Comparison of ENCODE assay signal across 14 cellular contexts in the genomic region with DNA sequence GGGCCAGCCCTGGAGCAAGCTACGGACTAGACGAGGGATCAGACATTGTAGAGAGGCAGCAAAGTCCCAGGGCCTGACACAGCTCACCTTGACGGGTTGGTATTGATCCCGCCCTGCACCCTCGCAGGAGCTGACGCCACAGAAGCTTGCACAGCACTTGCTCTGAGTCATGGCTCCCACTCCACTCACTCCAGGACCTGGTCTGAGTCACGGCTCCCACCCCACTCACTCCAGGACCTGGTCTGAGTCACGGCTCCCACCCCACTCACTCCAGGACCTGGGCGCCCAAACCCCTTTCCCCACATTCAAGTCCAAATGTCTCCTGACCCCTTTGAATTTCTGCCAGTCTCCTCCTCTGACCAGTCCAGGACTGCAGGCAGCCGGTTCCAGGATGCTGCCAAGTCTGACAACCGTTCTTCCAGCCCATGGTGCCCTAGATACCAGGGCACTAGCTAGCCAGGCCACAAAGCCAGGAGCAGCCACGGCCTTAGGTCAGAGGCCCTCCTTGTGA. TPM values are rescaled to one million over a fixed set of nuclear protein-coding genes. Genes with fewer than 3 reads are reported as not detected.
DNase-seq lines count a peak whose midpoint lies in the region; ATAC-seq and TF ChIP-seq lines count a peak whose summit lies in the region.
"Had no signal": no experiment of that assay in that cellular context is flagged by ENCODE, and none has a peak within 500 bp of the region (broad histone marks: within the 10 kb centered on the region; RNA-seq: fewer than 3 reads in every experiment).

No MANE protein-coding gene starts in this region.

- no peak for ATAC-seq in HG03196 (IDR thresholded peaks at IDR 0.05; ENCODE audit: unreplicated experiment)

- peak; percentile 47 for DNase-seq in stimulated activated CD4-positive, alpha-beta T cell treated with anti-CD3 and anti-CD28 coated beads, Interleukin-1b, Interleukin-23, amount 100 ng/mL, for 48 hours
- no peak for DNase-seq in stimulated activated CD4-positive, alpha-beta T cell treated with anti-CD3 and anti-CD28 coated beads, Interleukin-4, amount 100 ng/mL, for 4 hours
- peak; percentile 44 for DNase-seq in T1000 (lab: John Stamatoyannopoulos, UW)
- peak; percentile 59 to 95 (median 78) for DNase-seq in head of caudate nucleus
- peak; percentile 43 for DNase-seq in stromal cell of bone marrow (ENCODE audit: low read depth)
- no peak for DNase-seq in chondrocyte (ENCODE audit: low spot score)
- DNase-seq in erythroblast (lab: John Stamatoyannopoulos, UW): no peak
- DNase-seq: activated CD4-positive, CD25-positive, alpha-beta regulatory T cell treated with anti-CD3 and anti-CD28 coated beads, Interleukin-2, amount 50 U/mL, for 72 hours; H7; MM.1S; NCI-H446 treated with DMSO at 0.1 percent for 48 hours; SJCRH30 had no signal

- no peak overlapping the region for H3K4me3 Mint-ChIP-seq in chondrocyte (ENCODE audit: unreplicated experiment)
- H3K4me3 Mint-ChIP-seq: neural crest cell had no signal

- no peaks in the 10 kb centered on the region for H3K9me3 Mint-ChIP-seq in chondrocyte (ENCODE audit: low read depth)
- H3K9me3 Mint-ChIP-seq: neural crest cell had no signal

- H3K27ac Mint-ChIP-seq in chondrocyte (ENCODE audit: unreplicated experiment): no peak overlapping the region

- TF ChIP-seq POLR2A in erythroblast (IDR thresholded peaks at IDR 0.05; ENCODE audit: low read length): no peak

- H3K4me1 Mint-ChIP-seq in chondrocyte (ENCODE audit: low read depth): peaks cover 20% of the 10 kb centered on the region
- H3K4me1 Mint-ChIP-seq: neural crest cell had no signal

- intact Hi-C loops in head of caudate nucleus (cut with DNase I): no loop called here

- no peak for TF ChIP-seq CTCF in chondrocyte (IDR thresholded peaks at IDR 0.05)

- no peaks in the 10 kb centered on the region for H3K36me3 Mint-ChIP-seq in chondrocyte (ENCODE audit: low read depth)

- H3K27me3 Mint-ChIP-seq in chondrocyte (ENCODE audit: low read depth): peaks cover 14% of the 10 kb centered on the region

RNA-seq across cellular contexts. Expression of a gene that starts 6.0 kb away (rescaled TPM):
- total RNA-seq in chondrocyte: not detected in 3 replicates
- total RNA-seq: neural crest cell, SJCRH30 had no signal

RNA-seq across cellular contexts. Expression of a gene that starts 25.8 kb away (rescaled TPM):
- 2.5 to 3.5 TPM (median 2.5 TPM) in 3 replicates for total RNA-seq in chondrocyte

RNA-seq across cellular contexts. Expression of a gene that starts 35.5 kb away (rescaled TPM):
- 0.68 to 3.3 TPM (median 2.9 TPM) in 3 replicates for total RNA-seq in chondrocyte
- total RNA-seq: SJCRH30 had no signal

RNA-seq across cellular contexts. Expression of a gene that starts 57.4 kb away (rescaled TPM):
- total RNA-seq in chondrocyte: 31.1 to 42.7 TPM (median 34.2 TPM) in 3 replicates

Comparison
In these comparisons a context has a peak if more than half of its experiments do, and no peak if none do; other contexts are left out.
1. DNase-seq: peak in stimulated activated CD4-positive, alpha-beta T cell treated with anti-CD3 and anti-CD28 coated beads, Interleukin-1b, Interleukin-23, amount 100 ng/mL, for 48 hours (single experiment), T1000 (single experiment), head of caudate nucleus (42 of 42) and stromal cell of bone marrow (single experiment); none in stimulated activated CD4-positive, alpha-beta T cell treated with anti-CD3 and anti-CD28 coated beads, Interleukin-4, amount 100 ng/mL, for 4 hours (0 of 2), chondrocyte (single experiment) and erythroblast (0 of 2).